In genomic region chr16:4288148-4288921, GRCh38 we compare ENCODE assay signal across 8 cellular contexts. TPM values are rescaled to one million over a fixed set of nuclear protein-coding genes. Genes with fewer than 3 reads are reported as not detected.
DNase-seq lines count a peak whose midpoint lies in the region; ATAC-seq and TF ChIP-seq lines count a peak whose summit lies in the region.

No MANE protein-coding gene starts in this region.

- H3K27ac ChIP-seq in dorsolateral prefrontal cortex = no peak overlapping the region

- H3K4me3 ChIP-seq in dorsolateral prefrontal cortex = peak overlapping the region in 24 of 59 donors; percentile 0 to 44 (median 20)

- peak; percentile 73 for ATAC-seq in GM21825 (IDR thresholded peaks at IDR 0.05; ENCODE audit: unreplicated experiment)

- peak; percentile 73 to 98 (median 93) for TF ChIP-seq CTCF in dorsolateral prefrontal cortex (IDR thresholded peaks at IDR 0.05 in 54 of 56, conservative IDR thresholded peaks at IDR 0.05 in 2 of 56; ENCODE audit: low read depth in 1 of 56, partially characterized antibody in 56 of 56)

- DNase-seq in DMS153 treated with DMSO at 0.1 percent for 48 hours (lab: John Stamatoyannopoulos, UW; ENCODE audit: unreplicated experiment) (peak; percentile 56), NCI-H1930 (lab: John Stamatoyannopoulos, UW) (peak; percentile 62 to 84), dorsolateral prefrontal cortex (peak; percentile 67 to 86 (median 74)), medulla oblongata (ENCODE audit: extremely low spot score) (peak; percentile 74), DMS79 treated with DMSO at 0.1 percent for 48 hours (lab: John Stamatoyannopoulos, UW) (no peak)
- DNase-seq in activated CD4-positive, alpha-beta T cell treated with anti-CD3 and anti-CD28 coated beads, Interleukin-2, amount 50 U/mL, for 1 hour = peak; percentile 85
- DNase-seq in stimulated activated CD8-positive, alpha-beta memory T cell treated with anti-CD3 and anti-CD28 coated beads, Interleukin-2, amount 100 ng/mL, for 1 hour (ENCODE audit: low read depth in 2 of 2) = peak; percentile 59 to 70

- H3K27me3 ChIP-seq in dorsolateral prefrontal cortex = no peaks in the 10 kb centered on the region

- intact Hi-C loops in dorsolateral prefrontal cortex (cut with DNase I) = loop anchor here (1.0 to 5.0 kb wide), 3 partner anchors 42 to 114 kb away; no protein-coding TSS in a partner anchor

RNA-seq across cellular contexts. Expression of gene TFAP4, which starts 15.5 kb away (rescaled TPM):
- total RNA-seq in dorsolateral prefrontal cortex = 10 to 100 TPM in 119 of 120 experiments, 1 to 10 TPM in 1; 9.7 to 30.2 (median 16.2) TPM

RNA-seq across cellular contexts. Expression of gene GLIS2, which starts 27.5 kb away (rescaled TPM):
- 10 to 100 TPM in 35 of 120 experiments, 1 to 10 TPM in 85; 5.4 to 21.8 (median 8.4) TPM for total RNA-seq in dorsolateral prefrontal cortex

RNA-seq across cellular contexts. Expression of gene SRL, which starts 46.5 kb away (rescaled TPM):
- 1 to 10 TPM in 71 of 120 experiments, under 1 TPM in 49; 0.42 to 4.2 (median 1.2) TPM for total RNA-seq in dorsolateral prefrontal cortex
